ENCODE assay signal across 7 cellular contexts in the genomic region with DNA sequence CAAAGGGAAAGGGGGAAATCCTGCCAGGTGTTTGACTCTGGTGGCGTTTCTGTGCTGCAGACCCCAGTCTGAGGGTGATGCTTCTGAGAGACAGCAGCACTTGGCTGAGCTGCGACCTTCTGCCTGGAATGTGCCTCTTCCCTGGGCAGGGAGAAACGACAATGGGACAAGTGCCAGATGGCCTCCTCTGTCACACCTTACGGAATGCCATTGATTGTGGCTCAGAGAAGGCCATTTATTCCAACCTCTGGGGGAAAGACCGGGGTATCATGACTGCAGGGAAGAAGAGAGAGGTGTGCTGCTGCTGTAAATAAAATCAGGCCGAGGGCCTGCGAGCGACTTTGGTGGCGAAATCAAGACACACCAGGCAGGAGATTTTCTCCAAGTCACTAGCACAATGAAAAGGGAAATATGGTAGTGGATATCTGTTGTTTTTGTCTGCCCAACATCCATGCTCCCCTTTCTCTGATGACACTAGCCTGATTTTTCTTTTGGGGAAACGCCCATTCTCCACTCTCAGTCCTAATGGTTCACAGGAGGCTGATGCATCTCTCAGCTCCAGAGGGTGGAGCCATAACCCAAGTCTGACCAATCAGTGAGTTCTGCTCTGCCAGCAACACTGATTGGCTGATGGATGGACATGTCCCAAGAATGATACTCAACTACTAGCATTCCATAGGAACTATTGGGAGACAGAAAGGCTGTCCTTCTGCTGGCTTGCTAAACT.
DNase-seq lines count a peak whose midpoint lies in the region; ATAC-seq and TF ChIP-seq lines count a peak whose summit lies in the region.

No MANE protein-coding gene starts in this region.

- H3K4me3 ChIP-seq in NB4 (ENCODE audit: low read depth, low read length) (no peak overlapping the region), epithelial cell of esophagus (ENCODE audit: low read length) (no peak overlapping the region), neutrophil (ENCODE audit: low read depth in 1 of 2, low read length in 1 of 2) (no peak overlapping the region)

- DNase-seq in NB4 (ENCODE audit: low read depth) (peak; percentile 25), epithelial cell of esophagus (ENCODE audit: low read depth) (peak; percentile 50), SKM-1 (lab: John Stamatoyannopoulos, UW; ENCODE audit: unreplicated experiment) (no peak)

- H3K27me3 ChIP-seq in neutrophil, result no peaks in the 10 kb centered on the region

- no peaks in the 10 kb centered on the region for H3K9me3 ChIP-seq in neutrophil

- H3K4me1 ChIP-seq in neutrophil (ENCODE audit: control insufficient read depth in 1 of 2, insufficient read depth in 1 of 2, low read depth in 1 of 2, low read length in 1 of 2), result peaks cover 18 to 19% of the 10 kb centered on the region in 2 experiments

- TF ChIP-seq CTCF in NB4 (IDR thresholded peaks at IDR 0.05; ENCODE audit: low read depth, low read length), result no peak
- no peak for TF ChIP-seq CTCF in epithelial cell of esophagus (IDR thresholded peaks at IDR 0.05; ENCODE audit: insufficient read depth, low read depth, low read length, missing control alignments)
- TF ChIP-seq CTCF in neutrophil (IDR thresholded peaks at IDR 0.05), result no peak

- peak; percentile 51 for ATAC-seq in GM18867 (IDR thresholded peaks at IDR 0.05; ENCODE audit: unreplicated experiment)
- no peak for ATAC-seq in GM18873 (IDR thresholded peaks at IDR 0.05; ENCODE audit: low FRiP score, unreplicated experiment)
- no peak for ATAC-seq in HG03565 (IDR thresholded peaks at IDR 0.05; ENCODE audit: unreplicated experiment)

- no peaks in the 10 kb centered on the region for H3K36me3 ChIP-seq in neutrophil

- no peak for TF ChIP-seq POLR2A in NB4 (IDR thresholded peaks at IDR 0.05; ENCODE audit: extremely low read depth, insufficient read length)

- H3K27ac ChIP-seq in neutrophil, result peak overlapping the region; percentile 77
